In the genomic region with DNA sequence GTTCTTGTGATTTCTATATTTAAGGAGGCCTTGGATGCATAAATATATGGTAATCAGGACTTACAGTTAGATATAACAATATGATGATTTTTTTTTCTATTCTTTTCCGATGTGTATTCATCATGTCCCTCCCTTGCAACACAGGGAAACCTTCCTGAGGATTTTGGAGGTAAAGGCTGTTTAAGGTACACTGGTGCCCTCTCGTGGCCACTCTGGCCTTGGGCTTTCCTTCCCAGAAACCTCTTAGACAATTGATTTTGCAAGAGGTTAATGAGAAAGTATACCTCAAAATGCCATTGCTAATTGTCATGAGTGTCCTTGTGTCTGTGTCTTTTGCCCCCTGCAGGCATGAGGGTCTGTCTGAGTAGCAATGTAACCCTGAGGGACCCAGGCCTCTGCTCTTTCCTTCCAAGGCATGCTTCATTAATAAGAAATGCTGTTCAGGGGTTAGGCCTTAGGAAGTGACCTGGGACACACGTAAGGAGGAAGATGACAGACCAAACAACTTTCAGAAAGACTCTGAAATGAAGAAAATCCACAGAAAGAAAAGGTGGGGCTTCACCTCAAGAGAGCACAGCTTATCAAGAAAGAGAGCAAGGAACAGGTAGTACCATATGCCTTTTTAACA, we compare ENCODE assay signal across 8 cellular contexts.
DNase-seq lines count a peak whose midpoint lies in the region; ATAC-seq and TF ChIP-seq lines count a peak whose summit lies in the region.

No MANE protein-coding gene starts in this region.

- H3K4me1 ChIP-seq in prostate gland (replicated peaks), result no peaks in the 10 kb centered on the region

- peaks cover 6% of the 10 kb centered on the region for H3K27me3 Mint-ChIP-seq in activated naive CD4-positive, alpha-beta T cell treated with anti-CD3 and anti-CD28 coated beads, Interleukin-2, amount 10 ng/mL, durations not matched to agents 7 days and 5 days

- ATAC-seq in GM21737 (IDR thresholded peaks at IDR 0.05; ENCODE audit: unreplicated experiment), result no peak

- no peaks in the 10 kb centered on the region for H3K9me3 ChIP-seq in prostate gland

- CTCF ChIA-PET in activated naive CD4-positive, alpha-beta T cell treated with anti-CD3 and anti-CD28 coated beads, Interleukin-2, amount 10 ng/mL, durations not matched to agents 7 days and 5 days (lab: Charles Lee), result interaction anchor here (1.2 to 2.7 kb wide), 3 partner anchors 151 to 1294 kb away, joined by 3 to 14 read pairs (median 3); a partner anchor contains a TSS

- H3K27ac Mint-ChIP-seq in activated naive CD4-positive, alpha-beta T cell treated with anti-CD3 and anti-CD28 coated beads, Interleukin-2, amount 10 ng/mL, durations not matched to agents 7 days and 5 days, result no peak overlapping the region

- no peaks in the 10 kb centered on the region for H3K4me1 Mint-ChIP-seq in activated naive CD4-positive, alpha-beta T cell treated with anti-CD3 and anti-CD28 coated beads, Interleukin-2, amount 10 ng/mL, durations not matched to agents 7 days and 5 days

- peak; percentile 46 to 81 (median 76) for TF ChIP-seq CTCF in prostate gland (IDR thresholded peaks at IDR 0.05)

- H3K27ac ChIP-seq in prostate gland, result no peak overlapping the region

- intact Hi-C loops in head of caudate nucleus (cut with DNase I) (loop anchor here (5.0 kb wide), 1 partner anchor 1293 kb away; no protein-coding TSS in a partner anchor), prostate gland (cut with DNase I) (loop anchor here (2.0 kb wide), 2 partner anchors 1100 to 1294 kb away; a partner anchor contains a TSS)

- WGBS in prostate gland, result 29% methylated on average over 3 of the region's 3 CpGs

- no peaks in the 10 kb centered on the region for H3K36me3 ChIP-seq in prostate gland

- H3K36me3 Mint-ChIP-seq in activated naive CD4-positive, alpha-beta T cell treated with anti-CD3 and anti-CD28 coated beads, Interleukin-2, amount 10 ng/mL, durations not matched to agents 7 days and 5 days, result no peaks in the 10 kb centered on the region

- no peaks in the 10 kb centered on the region for H3K9me3 Mint-ChIP-seq in activated naive CD4-positive, alpha-beta T cell treated with anti-CD3 and anti-CD28 coated beads, Interleukin-2, amount 10 ng/mL, durations not matched to agents 7 days and 5 days

- H3K4me3 Mint-ChIP-seq in activated naive CD4-positive, alpha-beta T cell treated with anti-CD3 and anti-CD28 coated beads, Interleukin-2, amount 10 ng/mL, durations not matched to agents 7 days and 5 days, result no peak overlapping the region

- TF ChIP-seq RAD21 in Ishikawa (IDR thresholded peaks at IDR 0.05; ENCODE audit: low read depth), result peak; percentile 92

- DNase-seq in Daoy (ENCODE audit: low read depth), result peak; percentile 78
- DNase-seq in NOMO-1 treated with DMSO at 0.1 percent for 48 hours (lab: John Stamatoyannopoulos, UW; ENCODE audit: unreplicated experiment), result peak; percentile 73
- peak; percentile 63 for DNase-seq in activated naive CD4-positive, alpha-beta T cell treated with anti-CD3 and anti-CD28 coated beads, Interleukin-2, amount 10 ng/mL, durations not matched to agents 7 days and 5 days
- peak; percentile 48 to 90 (median 80) for DNase-seq in head of caudate nucleus
- peak; percentile 70 for DNase-seq in prostate gland (ENCODE audit: low spot score)
- no peak for DNase-seq in mesenteric fat pad (ENCODE audit: low spot score)

- H3K4me3 ChIP-seq in prostate gland, result no peak overlapping the region

- no peak for TF ChIP-seq POLR2A in prostate gland (IDR thresholded peaks at IDR 0.05)

- no peak for TF ChIP-seq EP300 in Ishikawa (IDR thresholded peaks at IDR 0.05; ENCODE audit: borderline replicate concordance)

- no peaks in the 10 kb centered on the region for H3K27me3 ChIP-seq in prostate gland (replicated peaks; ENCODE audit: insufficient read depth)

TF ChIP-seq in Ishikawa, 13 proteins besides CTCF, POLR2A, EP300 and RAD21:
- no peak for TF ChIP-seq TAF1 (IDR thresholded peaks at IDR 0.05; ENCODE audit: low read depth)
- TF ChIP-seq YY1 (IDR thresholded peaks at IDR 0.05; ENCODE audit: low read depth), result no peak
- TF ChIP-seq, protein P1, sequence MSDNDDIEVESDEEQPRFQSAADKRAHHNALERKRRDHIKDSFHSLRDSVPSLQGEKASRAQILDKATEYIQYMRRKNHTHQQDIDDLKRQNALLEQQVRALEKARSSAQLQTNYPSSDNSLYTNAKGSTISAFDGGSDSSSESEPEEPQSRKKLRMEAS (IDR thresholded peaks at IDR 0.05), result no peak
- TF ChIP-seq TCF12 (IDR thresholded peaks at IDR 0.05; ENCODE audit: low read depth), result no peak
- TF ChIP-seq FOXM1 (IDR thresholded peaks at IDR 0.05; ENCODE audit: borderline replicate concordance, low read depth), result no peak
- TF ChIP-seq CEBPB (IDR thresholded peaks at IDR 0.05), result no peak; the same call in 1 of the 2 replicates
- TF ChIP-seq CREB1 (IDR thresholded peaks at IDR 0.05; ENCODE audit: low read depth), result no peak
- no peak for TF ChIP-seq EGR1 (IDR thresholded peaks at IDR 0.05)
- TF ChIP-seq, protein P2, sequence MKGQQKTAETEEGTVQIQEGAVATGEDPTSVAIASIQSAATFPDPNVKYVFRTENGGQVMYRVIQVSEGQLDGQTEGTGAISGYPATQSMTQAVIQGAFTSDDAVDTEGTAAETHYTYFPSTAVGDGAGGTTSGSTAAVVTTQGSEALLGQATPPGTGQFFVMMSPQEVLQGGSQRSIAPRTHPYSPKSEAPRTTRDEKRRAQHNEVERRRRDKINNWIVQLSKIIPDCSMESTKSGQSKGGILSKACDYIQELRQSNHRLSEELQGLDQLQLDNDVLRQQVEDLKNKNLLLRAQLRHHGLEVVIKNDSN (IDR thresholded peaks at IDR 0.05), result no peak
- no peak for TF ChIP-seq ZBTB7A (IDR thresholded peaks at IDR 0.05; ENCODE audit: low read depth)
- no peak for TF ChIP-seq NFIC (IDR thresholded peaks at IDR 0.05)
- TF ChIP-seq, protein P3, sequence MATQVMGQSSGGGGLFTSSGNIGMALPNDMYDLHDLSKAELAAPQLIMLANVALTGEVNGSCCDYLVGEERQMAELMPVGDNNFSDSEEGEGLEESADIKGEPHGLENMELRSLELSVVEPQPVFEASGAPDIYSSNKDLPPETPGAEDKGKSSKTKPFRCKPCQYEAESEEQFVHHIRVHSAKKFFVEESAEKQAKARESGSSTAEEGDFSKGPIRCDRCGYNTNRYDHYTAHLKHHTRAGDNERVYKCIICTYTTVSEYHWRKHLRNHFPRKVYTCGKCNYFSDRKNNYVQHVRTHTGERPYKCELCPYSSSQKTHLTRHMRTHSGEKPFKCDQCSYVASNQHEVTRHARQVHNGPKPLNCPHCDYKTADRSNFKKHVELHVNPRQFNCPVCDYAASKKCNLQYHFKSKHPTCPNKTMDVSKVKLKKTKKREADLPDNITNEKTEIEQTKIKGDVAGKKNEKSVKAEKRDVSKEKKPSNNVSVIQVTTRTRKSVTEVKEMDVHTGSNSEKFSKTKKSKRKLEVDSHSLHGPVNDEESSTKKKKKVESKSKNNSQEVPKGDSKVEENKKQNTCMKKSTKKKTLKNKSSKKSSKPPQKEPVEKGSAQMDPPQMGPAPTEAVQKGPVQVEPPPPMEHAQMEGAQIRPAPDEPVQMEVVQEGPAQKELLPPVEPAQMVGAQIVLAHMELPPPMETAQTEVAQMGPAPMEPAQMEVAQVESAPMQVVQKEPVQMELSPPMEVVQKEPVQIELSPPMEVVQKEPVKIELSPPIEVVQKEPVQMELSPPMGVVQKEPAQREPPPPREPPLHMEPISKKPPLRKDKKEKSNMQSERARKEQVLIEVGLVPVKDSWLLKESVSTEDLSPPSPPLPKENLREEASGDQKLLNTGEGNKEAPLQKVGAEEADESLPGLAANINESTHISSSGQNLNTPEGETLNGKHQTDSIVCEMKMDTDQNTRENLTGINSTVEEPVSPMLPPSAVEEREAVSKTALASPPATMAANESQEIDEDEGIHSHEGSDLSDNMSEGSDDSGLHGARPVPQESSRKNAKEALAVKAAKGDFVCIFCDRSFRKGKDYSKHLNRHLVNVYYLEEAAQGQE (IDR thresholded peaks at IDR 0.05; ENCODE audit: low read depth), result no peak
- no peak for TF ChIP-seq TEAD4 (IDR thresholded peaks at IDR 0.05)
TF ChIP-seq in Ishikawa: peak in this region for 0.
